9 cellular contexts compared by ENCODE assay signal in genomic region chr3:148718982-148719862, GRCh38. TPM values are rescaled to one million over a fixed set of nuclear protein-coding genes. Genes with fewer than 3 reads are reported as not detected.
DNase-seq lines count a peak whose midpoint lies in the region; ATAC-seq, FAIRE-seq and TF ChIP-seq lines count a peak whose summit lies in the region.
"Had no signal": no experiment of that assay in that cellular context is flagged by ENCODE, and none has a peak within 500 bp of the region (broad histone marks: within the 10 kb centered on the region; RNA-seq: fewer than 3 reads in every experiment).

No MANE protein-coding gene starts in this region.

- peak; percentile 12 for DNase-seq in MCF 10A (ENCODE audit: unreplicated experiment)
- DNase-seq in mammary epithelial cell, result no peak
- DNase-seq in RCC 7860 (ENCODE audit: low spot score), result no peak
- DNase-seq in fibroblast of peridontal ligament (ENCODE audit: extremely low read depth), result peak; percentile 60
- no peak for DNase-seq in transverse colon
- no peak for DNase-seq in NAMALWA (ENCODE audit: low spot score)

- 48% methylated on average over 5 of the region's 7 CpGs for WGBS in mammary epithelial cell (ENCODE audit: low coverage, missing lambda C conversion rate)
- 62 to 68% methylated on average over 5 to 7 of the region's 7 CpGs for WGBS in transverse colon (ENCODE audit: low coverage in 1 of 2), 2 donors

- dilution Hi-C loops in mammary epithelial cell (cut with HindIII; ENCODE audit: low sequenced_read_pairs), result no loop called here

- peak; percentile 44 for TF ChIP-seq CTCF in MCF 10A (IDR thresholded peaks at IDR 0.05; ENCODE audit: unreplicated experiment)
- peak in 1 of 2 donors; percentile 39 for TF ChIP-seq CTCF in mammary epithelial cell (conservative IDR thresholded peaks at IDR 0.05 in 1 of 2, IDR thresholded peaks at IDR 0.05 in 1 of 2; ENCODE audit: extremely low read depth in 1 of 2, insufficient read depth in 1 of 2, low read depth in 1 of 2, low read length in 2 of 2)
- peak in 4 of 5 experiments; percentile 25 to 41 (median 34) for TF ChIP-seq CTCF in transverse colon (IDR thresholded peaks at IDR 0.05)

- peaks cover 71% of the 10 kb centered on the region for H3K27me3 Mint-ChIP-seq in MCF 10A (ENCODE audit: insufficient read depth, unreplicated experiment)

- H4K20me1 ChIP-seq in mammary epithelial cell (ENCODE audit: insufficient read depth, low read length), result no peaks in the 10 kb centered on the region

- H3K4me3 Mint-ChIP-seq in MCF 10A (ENCODE audit: unreplicated experiment), result no peak overlapping the region

- H3K4me1 Mint-ChIP-seq in MCF 10A (ENCODE audit: insufficient read depth, unreplicated experiment), result no peaks in the 10 kb centered on the region

- H3K9me3 Mint-ChIP-seq in MCF 10A (ENCODE audit: unreplicated experiment), result no peaks in the 10 kb centered on the region

- H3K9me3 ChIP-seq in mammary epithelial cell (replicated peaks; ENCODE audit: insufficient read depth, low read length) (no peaks in the 10 kb centered on the region), transverse colon (no peaks in the 10 kb centered on the region)

- H3K4me3 ChIP-seq in mammary epithelial cell (replicated peaks in 1 of 3; ENCODE audit: insufficient read depth in 1 of 3, low read depth in 2 of 3, low read length in 3 of 3) (no peak overlapping the region), transverse colon (no peak overlapping the region)

- CTCF ChIA-PET in MCF 10A (lab: Yijun Ruan, JAX), result interaction anchor here (0.6 to 4.3 kb wide), 15 partner anchors 11 to 735 kb away, joined by 3 to 48 read pairs (median 4); no protein-coding TSS in a partner anchor
- CTCF ChIA-PET in mammary epithelial cell (lab: Charles Lee; ENCODE audit: low non-redundant PET), result no interaction called here

- H3K36me3 Mint-ChIP-seq in MCF 10A (ENCODE audit: insufficient read depth, unreplicated experiment), result no peaks in the 10 kb centered on the region

- no peak overlapping the region for H3K4me2 ChIP-seq in mammary epithelial cell (ENCODE audit: insufficient read depth, low read depth, low read length)

- H2AFZ ChIP-seq in mammary epithelial cell (ENCODE audit: low read depth, low read length), result no peak overlapping the region

- FAIRE-seq in RCC 7860 (lab: Jason Lieb, UNC), result peak; percentile 35

- H3K27ac ChIP-seq in mammary epithelial cell (ENCODE audit: insufficient read depth, low read depth, low read length) (no peak overlapping the region), transverse colon (no peak overlapping the region)

- H3K79me2 ChIP-seq in mammary epithelial cell (ENCODE audit: insufficient read depth, low read length), result no peaks in the 10 kb centered on the region

- in situ Hi-C loops in mammary epithelial cell (cut with MboI; ENCODE audit: low sequenced_read_pairs in 2 of 2), result no loop called here
- in situ Hi-C loops in transverse colon (cut with MboI; ENCODE audit: low pct_ligation_motif_present in 1 of 4, low pct_unique_long_range_greater_than_20kb in 1 of 4, low sequenced_read_pairs in 3 of 4), result loop anchor here in 2 of 4 donors (25.0 kb wide), 1 partner anchor 332 kb away; no protein-coding TSS in a partner anchor

- H3K36me3 ChIP-seq in mammary epithelial cell (ENCODE audit: insufficient read depth, low read length) (no peaks in the 10 kb centered on the region), transverse colon (no peaks in the 10 kb centered on the region)

- H3K9ac ChIP-seq in mammary epithelial cell (ENCODE audit: insufficient read depth, low read length), result no peak overlapping the region

- intact Hi-C loops in MCF 10A (cut with micrococcal nuclease), result loop anchor here (1.0 kb wide), 2 partner anchors 339 to 410 kb away; no protein-coding TSS in a partner anchor
- intact Hi-C loops in mammary epithelial cell (cut with micrococcal nuclease), result loop anchor here (1.0 kb wide), 1 partner anchor 339 kb away; no protein-coding TSS in a partner anchor
- intact Hi-C loops in transverse colon (cut with DNase I; ENCODE audit: low total_unique reads), result no loop called here

- H3K4me1 ChIP-seq in mammary epithelial cell (ENCODE audit: insufficient read depth, low read length), result no peaks in the 10 kb centered on the region
- no peaks in the 10 kb centered on the region for H3K4me1 ChIP-seq in transverse colon

- no peak for TF ChIP-seq EP300 in transverse colon (IDR thresholded peaks at IDR 0.05; ENCODE audit: low read depth)

- no peak for TF ChIP-seq POLR2A in transverse colon (IDR thresholded peaks at IDR 0.05)

- H3K27me3 ChIP-seq in mammary epithelial cell (ENCODE audit: insufficient read depth, low read length) (peaks cover 2% of the 10 kb centered on the region), transverse colon (no peaks in the 10 kb centered on the region)

- H3K27ac Mint-ChIP-seq in MCF 10A (ENCODE audit: low read depth, unreplicated experiment), result no peak overlapping the region

- ATAC-seq in HG03135 (IDR thresholded peaks at IDR 0.05; ENCODE audit: unreplicated experiment), result no peak
- ATAC-seq in activated CD4-positive, CD25-positive, alpha-beta regulatory T cell treated with anti-CD3 and anti-CD28 coated beads, Interleukin-2, amount 50 U/mL, for 24 hours, result no peak

- BruUV-seq in MCF 10A (replicated peaks; lab: Mats Ljungman, UMichigan), result no TSS peak
- no TSS peak for BruUV-seq in mammary epithelial cell (replicated peaks; lab: Mats Ljungman, UMichigan)

- POLR2A ChIA-PET in MCF 10A (lab: Yijun Ruan, JAX), result no interaction called here

RNA-seq across cellular contexts. Expression of gene AGTR1, which starts 21.5 kb away (rescaled TPM):
- total RNA-seq in MCF 10A (2022) (not detected in 2 replicates), mammary epithelial cell (under 1 TPM in 1 of 2 donors, not detected in 1; 0.17 TPM), transverse colon (10 to 100 TPM in 1 of 4 donors, 1 to 10 TPM in 3; 1.8 to 10.2 (median 8.2) TPM)
- polyA plus RNA-seq in mammary epithelial cell, result not detected
- polyA minus RNA-seq in mammary epithelial cell, result not detected
- total RNA-seq: dermis microvascular lymphatic vessel endothelial cell had no signal

Comparison
In these comparisons a context has a peak if more than half of its experiments do, and no peak if none do; other contexts are left out.
1. DNase-seq: peak in MCF 10A (single experiment) and fibroblast of peridontal ligament (single experiment); none in mammary epithelial cell (single experiment), RCC 7860 (single experiment), transverse colon (single experiment) and NAMALWA (single experiment).